Comparison of ENCODE assay signal across 19 cellular contexts in genomic region chr18:46636040-46636630, GRCh38. TPM values are rescaled to one million over a fixed set of nuclear protein-coding genes. Genes with fewer than 3 reads are reported as not detected.
DNase-seq lines count a peak whose midpoint lies in the region; ATAC-seq, FAIRE-seq and TF ChIP-seq lines count a peak whose summit lies in the region.
"Had no signal": no experiment of that assay in that cellular context is flagged by ENCODE, and none has a peak within 500 bp of the region (broad histone marks: within the 10 kb centered on the region; RNA-seq: fewer than 3 reads in every experiment).

No MANE protein-coding gene starts in this region.

- H2BK20ac ChIP-seq in IMR-90 (ENCODE audit: low read depth, low read length): no peak overlapping the region
- H2BK20ac ChIP-seq in H1 (ENCODE audit: low read length): no peak overlapping the region

- H2AFZ ChIP-seq in IMR-90 (replicated peaks; ENCODE audit: low read length, poor library complexity) (no peak overlapping the region), H1 (ENCODE audit: low read length) (no peak overlapping the region)
- H2AFZ ChIP-seq: GM23338 had no signal

- H3K4me1 ChIP-seq in IMR-90 (ENCODE audit: control insufficient read depth, insufficient read depth, low read length) (no peaks in the 10 kb centered on the region), H1 (replicated peaks in 1 of 4; ENCODE audit: control insufficient read depth in 3 of 4, insufficient read depth in 4 of 4, low read length in 3 of 4) (no peaks in the 10 kb centered on the region)
- H3K4me1 ChIP-seq: Caco-2 had no signal

- H4K8ac ChIP-seq in IMR-90 (ENCODE audit: low read depth in 2 of 2, low read length in 2 of 2): no peak overlapping the region
- H4K8ac ChIP-seq in H1 (ENCODE audit: extremely low read depth, insufficient read depth, low read length): no peak overlapping the region

- H2BK120ac ChIP-seq in IMR-90 (ENCODE audit: low read depth, low read length) (no peak overlapping the region), H1 (replicated peaks; ENCODE audit: low read depth, low read length) (no peak overlapping the region)

- no peak for TF ChIP-seq EP300 in H1 (IDR thresholded peaks at IDR 0.05; ENCODE audit: borderline replicate concordance in 1 of 2, low read depth in 2 of 2, low read length in 2 of 2)

- H3K4ac ChIP-seq in IMR-90 (ENCODE audit: low read depth, low read length): no peak overlapping the region
- H3K4ac ChIP-seq in H1 (replicated peaks; ENCODE audit: insufficient read length, low read depth, low read length): no peak overlapping the region

- H3K18ac ChIP-seq in IMR-90 (ENCODE audit: low read depth, low read length) (no peak overlapping the region), H1 (ENCODE audit: extremely low read depth, low read length) (no peak overlapping the region)

- no peak overlapping the region for H3K23ac ChIP-seq in IMR-90 (ENCODE audit: low read depth, low read length)
- H3K23ac ChIP-seq in H1 (ENCODE audit: insufficient read length): no peak overlapping the region

- no CpG with 5 or more reads among the region's 7 CpGs for WGBS in IMR-90 (ENCODE audit: extremely low coverage in 2 of 2, insufficient read length in 1 of 2), 2 experiments
- 89% methylated on average over 7 of the region's 7 CpGs; no CpG with 5 or more reads in 1 of the 2 experiments for WGBS in H1 (ENCODE audit: extremely low coverage in 1 of 2, insufficient coverage in 1 of 2, insufficient read length in 1 of 2, insufficient replicate concordance in 2 of 2, low coverage in 1 of 2, low lambda C conversion rate in 2 of 2, missing lambda C conversion rate in 1 of 2), 2 experiments

- no peak overlapping the region for H3K9ac ChIP-seq in IMR-90 (ENCODE audit: low read depth, low read length)
- no peak overlapping the region for H3K9ac ChIP-seq in H1 (replicated peaks in 1 of 4; ENCODE audit: extremely low read depth in 1 of 4, low read depth in 3 of 4, low read length in 3 of 4)

- H3K27ac ChIP-seq in IMR-90 (ENCODE audit: insufficient read depth, low read length) (no peak overlapping the region), H1 (ENCODE audit: low read depth, low read length) (no peak overlapping the region)
- H3K27ac ChIP-seq: 22Rv1 had no signal

- CTCF ChIA-PET in activated CD4-positive, alpha-beta memory T cell treated with anti-CD3 and anti-CD28 coated beads, Interleukin-2, amount 10 ng/mL, durations not matched to agents 7 days and 5 days (lab: Charles Lee): no interaction called here
- CTCF ChIA-PET in activated CD4-positive, alpha-beta memory T cell treated with anti-CD3 and anti-CD28 coated beads for 36 hours (lab: Charles Lee): no interaction called here
- CTCF ChIA-PET in IMR-90 (lab: Yijun Ruan, JAX): no interaction called here
- CTCF ChIA-PET in H1 (lab: Charles Lee; ENCODE audit: partially characterized antibody): interaction anchor here (1.7 kb wide), 1 partner anchor 13 kb away, joined by 5 read pairs; no protein-coding TSS in a partner anchor

- dilution Hi-C loops in IMR-90 (cut with HindIII; ENCODE audit: low sequenced_read_pairs, unreplicated experiment): no loop called here

- in situ Hi-C loops in IMR-90 (cut with MboI; ENCODE audit: low sequenced_read_pairs): no loop called here

- H4K20me1 ChIP-seq in IMR-90 (ENCODE audit: insufficient read depth, low read length) (no peaks in the 10 kb centered on the region), H1 (replicated peaks in 1 of 2; ENCODE audit: control insufficient read depth in 1 of 2, insufficient read depth in 2 of 2, low read length in 2 of 2) (no peaks in the 10 kb centered on the region)

- no peak overlapping the region for H3K27ac Mint-ChIP-seq in activated CD4-positive, alpha-beta memory T cell treated with anti-CD3 and anti-CD28 coated beads, Interleukin-2, amount 10 ng/mL, durations not matched to agents 7 days and 5 days
- H3K27ac Mint-ChIP-seq in activated CD4-positive, alpha-beta memory T cell treated with anti-CD3 and anti-CD28 coated beads for 36 hours: no peak overlapping the region
- no peak overlapping the region for H3K27ac Mint-ChIP-seq in type B pancreatic cell
- H3K27ac Mint-ChIP-seq in stimulated activated memory B cell treated with anti-CD40 and anti-IgM and Interleukin-4, amounts not matched to agents 10 μg/mL and 1 μg/mL and 100 μg/mL, for 72 hours: no peak overlapping the region
- H3K27ac Mint-ChIP-seq: CD14-positive monocyte; CD8-positive, alpha-beta T cell; GM23338; H9 had no signal

- peaks cover 9% of the 10 kb centered on the region for H3K27me3 Mint-ChIP-seq in activated CD4-positive, alpha-beta memory T cell treated with anti-CD3 and anti-CD28 coated beads, Interleukin-2, amount 10 ng/mL, durations not matched to agents 7 days and 5 days
- peaks cover 6% of the 10 kb centered on the region for H3K27me3 Mint-ChIP-seq in activated CD4-positive, alpha-beta memory T cell treated with anti-CD3 and anti-CD28 coated beads for 36 hours
- peaks cover 14% of the 10 kb centered on the region for H3K27me3 Mint-ChIP-seq in type B pancreatic cell
- no peaks in the 10 kb centered on the region for H3K27me3 Mint-ChIP-seq in stimulated activated memory B cell treated with anti-CD40 and anti-IgM and Interleukin-4, amounts not matched to agents 10 μg/mL and 1 μg/mL and 100 μg/mL, for 72 hours

- H3K4me3 ChIP-seq in IMR-90 (ENCODE audit: insufficient read depth, low read depth, low read length) (no peak overlapping the region), H1 (ENCODE audit: extremely low read depth in 1 of 4, insufficient read depth in 2 of 4, low read depth in 3 of 4, low read length in 4 of 4) (no peak overlapping the region)
- H3K4me3 ChIP-seq: GM23338 had no signal

- H2AK9ac ChIP-seq in IMR-90 (replicated peaks; ENCODE audit: low read depth, low read length, poor library complexity): peak overlapping the region; percentile 28

- H4K91ac ChIP-seq in IMR-90 (ENCODE audit: insufficient read depth, low read depth, low read length) (no peak overlapping the region), H1 (replicated peaks; ENCODE audit: insufficient read length, low read length) (no peak overlapping the region)

- FAIRE-seq in H1 (lab: Jason Lieb, UNC): no peak
- FAIRE-seq: GM12892 had no signal

- POLR2A ChIA-PET in activated CD4-positive, alpha-beta memory T cell treated with anti-CD3 and anti-CD28 coated beads, Interleukin-2, amount 10 ng/mL, durations not matched to agents 7 days and 5 days (lab: Charles Lee): no interaction called here
- POLR2A ChIA-PET in activated CD4-positive, alpha-beta memory T cell treated with anti-CD3 and anti-CD28 coated beads for 36 hours (lab: Charles Lee): no interaction called here
- POLR2A ChIA-PET in IMR-90 (lab: Charles Lee; ENCODE audit: unreplicated experiment) (no interaction called here), H1 (lab: Charles Lee; ENCODE audit: partially characterized antibody) (no interaction called here)

- H3K14ac ChIP-seq in IMR-90 (replicated peaks; ENCODE audit: low read depth, low read length) (no peak overlapping the region), H1 (ENCODE audit: insufficient read length) (no peak overlapping the region)

- TF ChIP-seq POLR2A in IMR-90 (IDR thresholded peaks at IDR 0.05; ENCODE audit: low read depth, low read length) (no peak), H1 (IDR thresholded peaks at IDR 0.05; ENCODE audit: control extremely low read depth in 1 of 2, low read depth in 2 of 2, low read length in 2 of 2) (no peak)

- H3K79me2 ChIP-seq in H1 (ENCODE audit: control insufficient read depth in 1 of 2, insufficient read depth in 2 of 2, low read length in 2 of 2): no peaks in the 10 kb centered on the region

- H4K5ac ChIP-seq in IMR-90 (ENCODE audit: low read depth, low read length): no peak overlapping the region
- no peak overlapping the region for H4K5ac ChIP-seq in H1 (ENCODE audit: insufficient read length, low read depth, low read length)

- no TSS peak for BruUV-seq in IMR-90 (replicated peaks; lab: Mats Ljungman, UMichigan)

- no peaks in the 10 kb centered on the region for H3K27me3 ChIP-seq in IMR-90 (ENCODE audit: control insufficient read depth, insufficient read depth, low read length)
- H3K27me3 ChIP-seq in H1 (replicated peaks in 1 of 4; ENCODE audit: control insufficient read depth in 3 of 4, extremely low read depth in 1 of 4, insufficient read depth in 3 of 4, low read length in 3 of 4): no peaks in the 10 kb centered on the region

- no peaks in the 10 kb centered on the region for H3K9me3 Mint-ChIP-seq in activated CD4-positive, alpha-beta memory T cell treated with anti-CD3 and anti-CD28 coated beads, Interleukin-2, amount 10 ng/mL, durations not matched to agents 7 days and 5 days
- H3K9me3 Mint-ChIP-seq in activated CD4-positive, alpha-beta memory T cell treated with anti-CD3 and anti-CD28 coated beads for 36 hours: no peaks in the 10 kb centered on the region
- H3K9me3 Mint-ChIP-seq in type B pancreatic cell: no peaks in the 10 kb centered on the region
- peaks cover 7% of the 10 kb centered on the region for H3K9me3 Mint-ChIP-seq in stimulated activated memory B cell treated with anti-CD40 and anti-IgM and Interleukin-4, amounts not matched to agents 10 μg/mL and 1 μg/mL and 100 μg/mL, for 72 hours
- H3K9me3 Mint-ChIP-seq: CD8-positive, alpha-beta T cell; GM23338 had no signal

- no peaks in the 10 kb centered on the region for H3K36me3 Mint-ChIP-seq in activated CD4-positive, alpha-beta memory T cell treated with anti-CD3 and anti-CD28 coated beads, Interleukin-2, amount 10 ng/mL, durations not matched to agents 7 days and 5 days (ENCODE audit: low read depth)
- no peaks in the 10 kb centered on the region for H3K36me3 Mint-ChIP-seq in activated CD4-positive, alpha-beta memory T cell treated with anti-CD3 and anti-CD28 coated beads for 36 hours
- no peaks in the 10 kb centered on the region for H3K36me3 Mint-ChIP-seq in type B pancreatic cell
- H3K36me3 Mint-ChIP-seq in stimulated activated memory B cell treated with anti-CD40 and anti-IgM and Interleukin-4, amounts not matched to agents 10 μg/mL and 1 μg/mL and 100 μg/mL, for 72 hours: no peaks in the 10 kb centered on the region
- H3K36me3 Mint-ChIP-seq: CD14-positive monocyte; CD8-positive, alpha-beta T cell had no signal

- TF ChIP-seq RAD21 in IMR-90 (IDR thresholded peaks at IDR 0.05; ENCODE audit: low read length) (no peak), H1 (IDR thresholded peaks at IDR 0.05 in 1 of 2, conservative IDR thresholded peaks at IDR 0.05 in 1 of 2; ENCODE audit: low read depth in 2 of 2, low read length in 2 of 2) (no peak)

- H2BK15ac ChIP-seq in IMR-90 (ENCODE audit: low read depth, low read length) (no peak overlapping the region), H1 (ENCODE audit: low read length) (no peak overlapping the region)

- 0 out of 2 replicates have a peak overlapping the region, but pooled peaks have one; percentile 50 for H2BK12ac ChIP-seq in H1 (ENCODE audit: low read depth, low read length)

- no peaks in the 10 kb centered on the region for H3K36me3 ChIP-seq in IMR-90 (ENCODE audit: control insufficient read depth, insufficient read depth, low read length)
- H3K36me3 ChIP-seq in H1 (ENCODE audit: control insufficient read depth in 2 of 4, insufficient read depth in 4 of 4, low read length in 3 of 4): no peaks in the 10 kb centered on the region

- H3K9me1 ChIP-seq in IMR-90 (ENCODE audit: insufficient read depth, low read length): no peaks in the 10 kb centered on the region

- H3K56ac ChIP-seq in IMR-90 (ENCODE audit: extremely low read depth, insufficient read depth, low read length) (no peak overlapping the region), H1 (replicated peaks; ENCODE audit: insufficient read length, low read depth, low read length) (no peak overlapping the region)

- H3K79me1 ChIP-seq in IMR-90 (ENCODE audit: low read depth in 1 of 2, low read length in 2 of 2): no peaks in the 10 kb centered on the region
- no peaks in the 10 kb centered on the region for H3K79me1 ChIP-seq in H1 (ENCODE audit: low read depth, low read length)

- H3K4me1 Mint-ChIP-seq in activated CD4-positive, alpha-beta memory T cell treated with anti-CD3 and anti-CD28 coated beads, Interleukin-2, amount 10 ng/mL, durations not matched to agents 7 days and 5 days: no peaks in the 10 kb centered on the region
- H3K4me1 Mint-ChIP-seq in activated CD4-positive, alpha-beta memory T cell treated with anti-CD3 and anti-CD28 coated beads for 36 hours (ENCODE audit: low read depth): no peaks in the 10 kb centered on the region
- no peaks in the 10 kb centered on the region for H3K4me1 Mint-ChIP-seq in type B pancreatic cell (ENCODE audit: unreplicated experiment)
- no peaks in the 10 kb centered on the region for H3K4me1 Mint-ChIP-seq in stimulated activated memory B cell treated with anti-CD40 and anti-IgM and Interleukin-4, amounts not matched to agents 10 μg/mL and 1 μg/mL and 100 μg/mL, for 72 hours
- H3K4me1 Mint-ChIP-seq: CD14-positive monocyte, GM23338, H9 had no signal

- intact Hi-C loops in activated CD4-positive, alpha-beta memory T cell treated with anti-CD3 and anti-CD28 coated beads for 36 hours (cut with micrococcal nuclease): no loop called here
- intact Hi-C loops in IMR-90 (cut with micrococcal nuclease): no loop called here

- ATAC-seq in IMR-90 (ENCODE audit: low read depth) (no peak), HG03039 (IDR thresholded peaks at IDR 0.05; ENCODE audit: unreplicated experiment) (no peak)
- ATAC-seq in stimulated activated memory B cell treated with anti-CD40 and anti-IgM and Interleukin-4, amounts not matched to agents 10 μg/mL and 1 μg/mL and 100 μg/mL, for 72 hours: no peak
- ATAC-seq: CD8-positive, alpha-beta T cell; GM23338 had no signal

- peak; percentile 2 for DNase-seq in activated CD4-positive, alpha-beta memory T cell treated with anti-CD3 and anti-CD28 coated beads, Interleukin-2, amount 10 ng/mL, durations not matched to agents 7 days and 5 days
- DNase-seq in activated CD4-positive, alpha-beta memory T cell treated with anti-CD3 and anti-CD28 coated beads for 36 hours: no peak
- DNase-seq in IMR-90 (no peak), H1 (ENCODE audit: low read depth in 1 of 2, low spot score in 2 of 2) (peak in 1 of 2 experiments; percentile 8), type B pancreatic cell (ENCODE audit: extremely low spot score, unreplicated experiment) (peak; percentile 25), globus pallidus (ENCODE audit: low spot score) (no peak)
- DNase-seq: Caco-2, DND-41, GDM1, H9 had no signal

- TF ChIP-seq CTCF in IMR-90 (conservative IDR thresholded peaks at IDR 0.05; ENCODE audit: low read depth, low read length) (no peak), H1 (IDR thresholded peaks at IDR 0.05; ENCODE audit: control extremely low read depth in 1 of 3, insufficient read depth in 1 of 3, low read depth in 1 of 3, low read length in 3 of 3) (no peak), type B pancreatic cell (conservative IDR thresholded peaks at IDR 0.05) (no peak)

- no peaks in the 10 kb centered on the region for H3K23me2 ChIP-seq in H1 (ENCODE audit: low read depth, low read length)

- H3K9me3 ChIP-seq in IMR-90 (ENCODE audit: control insufficient read depth, insufficient read depth, low read length) (no peaks in the 10 kb centered on the region), H1 (ENCODE audit: insufficient read depth in 2 of 2, low read depth in 1 of 2, low read length in 1 of 2) (0 out of 4 replicates have a peak, but pooled peaks cover 0 to 3% of the 10 kb centered on the region in 2 experiments)
- H3K9me3 ChIP-seq: Caco-2 had no signal

- H2BK5ac ChIP-seq in IMR-90 (ENCODE audit: low read depth, low read length, poor library complexity, severe bottlenecking) (no peak overlapping the region), H1 (ENCODE audit: low read depth, low read length) (no peak overlapping the region)

- no peak overlapping the region for H2AK5ac ChIP-seq in IMR-90 (ENCODE audit: low read depth, low read length)
- H2AK5ac ChIP-seq in H1 (ENCODE audit: low read depth, low read length): peak overlapping the region; percentile 71; the same call in 1 of the 2 replicates

- no peak overlapping the region for H3K4me2 ChIP-seq in IMR-90 (ENCODE audit: low read depth, low read length)
- no peak overlapping the region for H3K4me2 ChIP-seq in H1 (ENCODE audit: insufficient read depth in 1 of 2, low read depth in 2 of 2, low read length in 2 of 2)
- H3K4me2 ChIP-seq: GM23338 had no signal

- H3K4me3 Mint-ChIP-seq in activated CD4-positive, alpha-beta memory T cell treated with anti-CD3 and anti-CD28 coated beads, Interleukin-2, amount 10 ng/mL, durations not matched to agents 7 days and 5 days: no peak overlapping the region
- no peak overlapping the region for H3K4me3 Mint-ChIP-seq in activated CD4-positive, alpha-beta memory T cell treated with anti-CD3 and anti-CD28 coated beads for 36 hours
- H3K4me3 Mint-ChIP-seq in type B pancreatic cell: no peak overlapping the region
- H3K4me3 Mint-ChIP-seq in stimulated activated memory B cell treated with anti-CD40 and anti-IgM and Interleukin-4, amounts not matched to agents 10 μg/mL and 1 μg/mL and 100 μg/mL, for 72 hours: no peak overlapping the region
- H3K4me3 Mint-ChIP-seq: CD14-positive monocyte; CD8-positive, alpha-beta T cell; GM23338; H9 had no signal

RNA-seq across cellular contexts. Expression of gene LOXHD1, which starts 20.9 kb away (rescaled TPM):
- not detected for total RNA-seq in activated CD4-positive, alpha-beta memory T cell treated with anti-CD3 and anti-CD28 coated beads, Interleukin-2, amount 10 ng/mL, durations not matched to agents 7 days and 5 days
- total RNA-seq in activated CD4-positive, alpha-beta memory T cell treated with anti-CD3 and anti-CD28 coated beads for 36 hours: under 1 TPM in 1 of 2 experiments, not detected in 1; 0.05 TPM
- total RNA-seq in IMR-90 (2012; rRNA removed) (not detected in 2 replicates), type B pancreatic cell (ENCODE audit: low replicate concordance) (not detected in 2 replicates)
- polyA plus RNA-seq in IMR-90 (2012; rRNA removed) (not detected in 2 replicates), H1 (2011; rRNA removed) (0.02 and 0.03 TPM in 2 replicates)
- polyA plus RNA-seq in IMR-90 (2012; cell fraction: cytosol; rRNA removed): not detected in 2 replicates
- polyA plus RNA-seq in IMR-90 (2012; cell fraction: nucleus; rRNA removed; ENCODE audit: low replicate concordance): not detected in 2 replicates
- not detected in 2 replicates for total RNA-seq in H1 (2021; fragmentation: NEBNext Ultra II Directional; extraction: Animal tissue kit (Norgen Biotek cat#: 25700))
- polyA plus RNA-seq in H1 (2011; cell fraction: cytosol; rRNA removed): 0.14 TPM
- 0.14 TPM for polyA plus RNA-seq in H1 (2011; cell fraction: nucleus; rRNA removed)
- 0.08 to 0.09 TPM in 2 of 4 replicates, not detected in the others for polyA plus RNA-seq in H1 (2012, experiment 1 of 2)
- not detected for polyA plus RNA-seq in H1 (2012, experiment 2 of 2)
- polyA plus RNA-seq in H1 (2013, experiment 1 of 2): 0.04 TPM
- polyA plus RNA-seq in H1 (2013, experiment 2 of 2): 0.06 TPM
- polyA minus RNA-seq in H1 (2011; rRNA and poly(A)+ RNA removed): 0.06 and 0.15 TPM in 2 replicates
- 0.15 TPM for polyA minus RNA-seq in H1 (2011; cell fraction: cytosol; rRNA and poly(A)+ RNA removed)
- polyA minus RNA-seq in H1 (2011; cell fraction: nucleus; rRNA and poly(A)+ RNA removed): 0.20 TPM
- total RNA-seq: Caco-2, HT1080 had no signal
- polyA plus RNA-seq: BJ, GM23338 had no signal

Comparison
In these comparisons a context has a peak if more than half of its experiments do, and no peak if none do; other contexts are left out.
1. DNase-seq: peak in activated CD4-positive, alpha-beta memory T cell treated with anti-CD3 and anti-CD28 coated beads, Interleukin-2, amount 10 ng/mL, durations not matched to agents 7 days and 5 days (single experiment) and type B pancreatic cell (single experiment); none in activated CD4-positive, alpha-beta memory T cell treated with anti-CD3 and anti-CD28 coated beads for 36 hours (single experiment), IMR-90 (single experiment) and globus pallidus (single experiment).